In the genomic region with DNA sequence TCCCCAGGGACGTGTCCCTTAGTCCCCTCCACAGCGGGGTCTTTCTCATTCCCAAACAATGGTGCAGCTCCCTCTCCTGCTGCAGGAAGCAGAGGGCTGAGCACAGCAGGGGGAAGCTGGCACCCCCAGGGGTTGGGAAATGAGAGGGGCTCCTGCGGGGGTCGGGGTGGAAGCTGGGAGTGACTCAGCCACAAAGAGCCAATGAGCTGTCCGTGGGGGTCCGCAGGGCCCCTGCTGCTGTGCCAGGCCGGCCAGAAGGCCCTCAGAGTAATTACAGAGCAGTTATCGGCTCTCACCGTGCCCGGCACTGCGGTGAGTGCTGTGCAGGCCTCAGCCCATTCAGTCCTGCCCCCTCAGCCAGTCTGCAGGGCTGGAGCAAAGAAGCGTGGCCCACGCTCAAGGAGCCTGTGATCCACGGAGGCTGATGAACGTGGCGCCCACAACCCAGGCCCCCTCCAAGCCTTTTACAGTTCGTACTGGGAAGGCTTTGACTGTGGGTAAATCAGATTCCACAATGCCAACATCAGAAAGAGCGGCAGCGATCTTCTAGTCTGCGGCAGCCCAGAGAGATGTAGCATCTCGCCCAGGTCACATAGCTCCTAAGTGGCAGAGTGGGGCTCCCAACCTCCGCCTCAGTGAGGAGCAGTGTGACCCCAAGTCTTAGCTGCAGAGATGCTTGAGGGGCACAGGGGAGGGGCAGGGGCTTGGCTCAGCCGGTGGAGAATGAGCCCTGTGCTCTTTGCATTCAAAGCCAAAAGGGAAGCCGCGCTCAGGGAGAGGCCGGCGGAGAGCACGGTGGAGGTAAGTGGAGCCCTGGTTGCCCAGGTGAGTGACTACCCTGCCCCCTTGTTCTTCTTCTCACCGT, we compare ENCODE assay signal across 24 cellular contexts. TPM values are rescaled to one million over a fixed set of nuclear protein-coding genes. Genes with fewer than 3 reads are reported as not detected.
DNase-seq lines count a peak whose midpoint lies in the region; ATAC-seq, FAIRE-seq and TF ChIP-seq lines count a peak whose summit lies in the region.
"Had no signal": no experiment of that assay in that cellular context is flagged by ENCODE, and none has a peak within 500 bp of the region (broad histone marks: within the 10 kb centered on the region; RNA-seq: fewer than 3 reads in every experiment).

No MANE protein-coding gene starts in this region.

- peak overlapping the region; percentile 6 for H3K27ac ChIP-seq in HUES48 (ENCODE audit: low read depth, low read length)
- no peak overlapping the region for H3K27ac ChIP-seq in astrocyte (ENCODE audit: low read depth, low read length)
- H3K27ac ChIP-seq: 22Rv1, KMS-11 had no signal

- no peak overlapping the region for H3K4me3 ChIP-seq in HUES48 (ENCODE audit: low read depth, low read length)
- no peak overlapping the region for H3K4me3 ChIP-seq in astrocyte (ENCODE audit: insufficient read depth, low read depth, low read length)

- peaks cover 53% of the 10 kb centered on the region for H3K4me1 Mint-ChIP-seq in astrocyte (ENCODE audit: low read depth, unreplicated experiment)
- H3K4me1 Mint-ChIP-seq in nephron, result peaks cover 78% of the 10 kb centered on the region

- H3K4me2 ChIP-seq in astrocyte (ENCODE audit: low read length), result peak overlapping the region; percentile 11
- H3K4me2 ChIP-seq: KMS-11 had no signal

- H3K36me3 Mint-ChIP-seq in astrocyte (ENCODE audit: low read depth, unreplicated experiment) (no peaks in the 10 kb centered on the region), nephron (ENCODE audit: low read depth) (no peaks in the 10 kb centered on the region)

- H3K27me3 ChIP-seq in HUES48 (ENCODE audit: control insufficient read depth, insufficient read depth, low read length), result peaks cover 3% of the 10 kb centered on the region; the same call in 1 of the 2 replicates
- H3K27me3 ChIP-seq in astrocyte (ENCODE audit: insufficient read depth, low read length), result no peaks in the 10 kb centered on the region

- no peak for FAIRE-seq in astrocyte (lab: Jason Lieb, UNC)
- FAIRE-seq: GM18507 had no signal

- H3K9me3 Mint-ChIP-seq in astrocyte (ENCODE audit: unreplicated experiment), result peaks cover 1% of the 10 kb centered on the region
- H3K9me3 Mint-ChIP-seq in nephron, result no peaks in the 10 kb centered on the region

- H3K27ac Mint-ChIP-seq in astrocyte (ENCODE audit: unreplicated experiment) (no peak overlapping the region), nephron (peak overlapping the region; percentile 77 to 90 (median 80))

- no peak overlapping the region for H3K4me3 Mint-ChIP-seq in astrocyte (ENCODE audit: unreplicated experiment)
- peak overlapping the region in 1 of 3 experiments; percentile 62 for H3K4me3 Mint-ChIP-seq in nephron

- no peak for ATAC-seq in stimulated activated naive CD8-positive, alpha-beta T cell treated with anti-CD3 and anti-CD28 coated beads, Interleukin-15, Interleukin-2, amounts not matched to agents 100 U/mL and 50 U/mL, for 24 hours
- ATAC-seq in HG03108 (IDR thresholded peaks at IDR 0.05; ENCODE audit: unreplicated experiment), result no peak
- ATAC-seq: Panc1, SK-N-SH treated with all-trans-retinoic acid at 6 μM for 48 hours had no signal

- H3K27me3 Mint-ChIP-seq in astrocyte (ENCODE audit: low read depth, unreplicated experiment) (peaks cover 13% of the 10 kb centered on the region), nephron (ENCODE audit: low read depth) (peaks cover 21% of the 10 kb centered on the region)

- TF ChIP-seq CTCF in astrocyte (IDR thresholded peaks at IDR 0.05; ENCODE audit: insufficient read depth, low read depth, low read length) (no peak), nephron (IDR thresholded peaks at IDR 0.05; ENCODE audit: unreplicated experiment in 3 of 3) (no peak)

- H2AFZ ChIP-seq in astrocyte (ENCODE audit: low read depth, low read length), result no peak overlapping the region

- no peaks in the 10 kb centered on the region for H3K36me3 ChIP-seq in HUES48 (ENCODE audit: control insufficient read depth, insufficient read depth, low read length)
- H3K36me3 ChIP-seq in astrocyte (ENCODE audit: insufficient read depth, low read length), result no peaks in the 10 kb centered on the region

- DNase-seq in NCI-H1417 (lab: John Stamatoyannopoulos, UW) (peak in 2 of 3 experiments; percentile 46 to 72), NCI-H1417 treated with DMSO at 0.1 percent for 48 hours (lab: John Stamatoyannopoulos, UW) (no peak), astrocyte (ENCODE audit: low read depth) (no peak), NCI-H146 treated with DMSO at 0.1 percent for 48 hours (lab: John Stamatoyannopoulos, UW; ENCODE audit: unreplicated experiment) (no peak)
- DNase-seq in stimulated activated naive CD8-positive, alpha-beta T cell treated with anti-CD3 and anti-CD28 coated beads, Interleukin-15, Interleukin-2, amounts not matched to agents 100 U/mL and 50 U/mL, for 24 hours, result no peak
- DNase-seq: C1 segment of cervical spinal cord; DMS53; GDM1; NCI-H1105; NCI-H1694 treated with DMSO at 0.1 percent for 48 hours; NCI-H2081 treated with DMSO at 0.1 percent for 48 hours; NCI-H226; NCI-H510A treated with DMSO at 0.1 percent for 48 hours; NCI-H774; NK-92 treated with Interleukin-12 subunit alpha and Interleukin-12 subunit beta, amount 100 ng/mL, for 24 hours; SIG-M5 had no signal

- no peaks in the 10 kb centered on the region for H3K79me2 ChIP-seq in astrocyte (ENCODE audit: insufficient read depth, low read length)

- H3K9ac ChIP-seq in HUES48 (ENCODE audit: low read depth, low read length) (no peak overlapping the region), astrocyte (ENCODE audit: low read length) (no peak overlapping the region)
- H3K9ac ChIP-seq: KMS-11 had no signal

- H3K4me1 ChIP-seq in HUES48 (ENCODE audit: control insufficient read depth, insufficient read depth, low read length) (peaks cover 28% of the 10 kb centered on the region), astrocyte (ENCODE audit: insufficient read depth, low read length) (peaks cover 21% of the 10 kb centered on the region)

- H3K9me3 ChIP-seq in HUES48 (ENCODE audit: control insufficient read depth, insufficient read depth, low read length) (no peaks in the 10 kb centered on the region), astrocyte (ENCODE audit: insufficient read depth, low read depth, low read length) (no peaks in the 10 kb centered on the region)

- H4K20me1 ChIP-seq in astrocyte (ENCODE audit: insufficient read depth, low read length), result no peaks in the 10 kb centered on the region

RNA-seq across cellular contexts. Expression of gene SLC6A12, which starts 43.4 kb away (rescaled TPM):
- total RNA-seq in astrocyte, result 2.6 and 3.0 TPM in 2 replicates

Comparison
In these comparisons a context has a peak if more than half of its experiments do, and no peak if none do; other contexts are left out.
1. DNase-seq: peak in NCI-H1417 (2 of 3); none in NCI-H1417 treated with DMSO at 0.1 percent for 48 hours (single experiment), astrocyte (single experiment), stimulated activated naive CD8-positive, alpha-beta T cell treated with anti-CD3 and anti-CD28 coated beads, Interleukin-15, Interleukin-2, amounts not matched to agents 100 U/mL and 50 U/mL, for 24 hours (single experiment) and NCI-H146 treated with DMSO at 0.1 percent for 48 hours (single experiment).